Comparison of ENCODE assay signal across 26 cellular contexts in the genomic region with DNA sequence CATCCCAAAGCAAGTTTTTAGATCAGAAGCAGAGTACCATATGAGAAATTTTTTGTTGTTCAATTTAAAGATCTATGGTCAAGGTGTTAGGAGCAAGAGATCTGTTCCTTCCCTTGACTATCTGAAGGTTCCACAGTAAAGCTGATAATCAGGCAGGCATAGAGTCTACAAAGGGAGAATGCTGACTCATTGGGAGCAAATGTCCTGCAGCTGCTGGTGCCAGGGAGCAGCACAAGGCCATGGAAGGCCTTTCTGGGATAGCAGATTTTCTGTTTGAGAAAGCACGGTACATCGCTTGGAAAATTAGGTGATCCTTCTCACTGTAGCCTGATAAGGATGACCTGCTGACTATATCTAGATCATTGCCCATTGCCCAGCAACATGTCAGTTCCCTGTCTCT.
A peak's percentile ranks its signal among the peaks of the same experiment; 100 is the strongest.
DNase-seq lines count a peak whose midpoint lies in the region; ATAC-seq, FAIRE-seq and TF ChIP-seq lines count a peak whose summit lies in the region.
"Had no signal": no experiment of that assay in that cellular context is flagged by ENCODE, and none has a peak within 500 bp of the region (broad histone marks: within the 10 kb centered on the region; RNA-seq: fewer than 3 reads in every experiment).

No MANE protein-coding gene starts in this region.

- peak overlapping the region; percentile 65 for H2AFZ ChIP-seq in endothelial cell of umbilical vein (ENCODE audit: low read depth, low read length)

- dilution Hi-C loops in endothelial cell of umbilical vein (cut with MboI; ENCODE audit: extremely low pct_ligation_motif_present, low sequenced_read_pairs) = no loop called here

- TF ChIP-seq POLR2A in endothelial cell of umbilical vein (IDR thresholded peaks at IDR 0.05; ENCODE audit: low read depth, low read length) = no peak

- CTCF ChIA-PET in endothelial cell of umbilical vein (lab: Charles Lee) = interaction anchor here (1.2 to 2.5 kb wide), 4 partner anchors 313 to 1570 kb away, joined by 3 to 12 read pairs (median 4); no protein-coding TSS in a partner anchor

- FAIRE-seq in endothelial cell of umbilical vein (lab: Jason Lieb, UNC) = peak; percentile 70
- FAIRE-seq: A549, colon, frontal cortex, GM12892 had no signal

- H3K36me3 Mint-ChIP-seq in T-helper 2 cell treated with Interferon-gamma antibody and Interleukin-4, amounts not matched to agents 5 μg/mL and 100 μg/mL, for 36 hours (ENCODE audit: low read depth) = no peaks in the 10 kb centered on the region
- H3K36me3 Mint-ChIP-seq: natural killer cell; stimulated activated naive B cell treated with anti-CD40 and anti-IgM and Interleukin-4, amounts not matched to agents 10 μg/mL and 1 μg/mL and 100 μg/mL, for 72 hours had no signal

- no peaks in the 10 kb centered on the region for H3K9me1 ChIP-seq in endothelial cell of umbilical vein (replicated peaks; ENCODE audit: control insufficient read depth, extremely low read depth, insufficient read depth, low read length)

- intact Hi-C loops in endothelial cell of umbilical vein (cut with micrococcal nuclease) = loop anchor here (5.0 to 10.0 kb wide), 3 partner anchors 544 to 1304 kb away; no protein-coding TSS in a partner anchor

- H3K36me3 ChIP-seq in SJCRH30 = no peaks in the 10 kb centered on the region
- H3K36me3 ChIP-seq in endothelial cell of umbilical vein (ENCODE audit: control insufficient read depth in 2 of 2, extremely low read depth in 1 of 2, insufficient read depth in 2 of 2, low read length in 2 of 2) = no peaks in the 10 kb centered on the region
- H3K36me3 ChIP-seq: HAP-1, WERI-Rb-1 had no signal

- no peaks in the 10 kb centered on the region for H3K79me2 ChIP-seq in endothelial cell of umbilical vein (ENCODE audit: control insufficient read depth, insufficient read depth, low read length)

- H3K4me1 ChIP-seq in SJCRH30 (peaks cover 28% of the 10 kb centered on the region), endothelial cell of umbilical vein (ENCODE audit: control insufficient read depth, extremely low read depth, insufficient read depth, low read length) (peaks cover 40% of the 10 kb centered on the region)
- H3K4me1 ChIP-seq: A549, HAP-1 had no signal

- H3K9me3 ChIP-seq in SJCRH30 (replicated peaks) (no peaks in the 10 kb centered on the region), endothelial cell of umbilical vein (replicated peaks; ENCODE audit: control insufficient read depth, insufficient read depth, low read length) (no peaks in the 10 kb centered on the region)
- H3K9me3 ChIP-seq: A549, HAP-1 had no signal

- H3K27me3 ChIP-seq in SJCRH30 = no peaks in the 10 kb centered on the region
- H3K27me3 ChIP-seq in endothelial cell of umbilical vein (ENCODE audit: control insufficient read depth in 2 of 2, insufficient read depth in 2 of 2, low read length in 2 of 2) = no peaks in the 10 kb centered on the region

- H3K4me3 ChIP-seq in AG10803 (ENCODE audit: low read length) = no peak overlapping the region
- H3K4me3 ChIP-seq in SJCRH30 = no peak overlapping the region
- H3K4me3 ChIP-seq in endothelial cell of umbilical vein (replicated peaks in 1 of 3; ENCODE audit: insufficient read depth in 1 of 3, low read depth in 1 of 3, low read length in 3 of 3) = no peak overlapping the region
- H3K4me3 ChIP-seq: A549, HAP-1 had no signal

- DNase-seq in AG10803 (ENCODE audit: low read depth) (peak; percentile 20), SJCRH30 (peak; percentile 57 to 67), endothelial cell of umbilical vein (ENCODE audit: low read depth, low spot score) (peak; percentile 20), kidney tubule cell (ENCODE audit: low spot score) (peak; percentile 31), NCI-H146 (lab: John Stamatoyannopoulos, UW) (no peak), iPS-NIHi7 (ENCODE audit: extremely low spot score) (no peak)
- DNase-seq in T-helper 2 cell treated with Interferon-gamma antibody and Interleukin-4, amounts not matched to agents 5 μg/mL and 100 μg/mL, for 36 hours (ENCODE audit: low spot score) = no peak
- DNase-seq: activated CD4-positive, alpha-beta T cell treated with anti-CD3 and anti-CD28 coated beads, Interleukin-2, amount 50 U/mL, for 48 hours; anterior cingulate cortex; C1 segment of cervical spinal cord; Kasumi-1; left cardiac atrium; mesenchymal stem cell; natural killer cell; NCI-H1092; stimulated activated CD4-positive, alpha-beta T cell treated with anti-CD3 and anti-CD28 coated beads, Interleukin-1b, Interleukin-23, amount 100 ng/mL, for 48 hours; stimulated activated naive B cell treated with anti-CD40 and anti-IgM and Interleukin-4, amounts not matched to agents 10 μg/mL and 1 μg/mL and 100 μg/mL, for 72 hours; T-helper 17 cell; WERI-Rb-1 had no signal

- POLR2A ChIA-PET in endothelial cell of umbilical vein (lab: Charles Lee) = no interaction called here

- H3K9ac ChIP-seq in endothelial cell of umbilical vein (replicated peaks; ENCODE audit: extremely low read depth, insufficient read depth, low read length) = no peak overlapping the region

- no peak overlapping the region for H3K4me3 Mint-ChIP-seq in T-helper 2 cell treated with Interferon-gamma antibody and Interleukin-4, amounts not matched to agents 5 μg/mL and 100 μg/mL, for 36 hours
- H3K4me3 Mint-ChIP-seq: natural killer cell; stimulated activated naive B cell treated with anti-CD40 and anti-IgM and Interleukin-4, amounts not matched to agents 10 μg/mL and 1 μg/mL and 100 μg/mL, for 72 hours; T-helper 17 cell had no signal

- H3K27ac Mint-ChIP-seq in T-helper 2 cell treated with Interferon-gamma antibody and Interleukin-4, amounts not matched to agents 5 μg/mL and 100 μg/mL, for 36 hours = no peak overlapping the region
- H3K27ac Mint-ChIP-seq: natural killer cell; stimulated activated naive B cell treated with anti-CD40 and anti-IgM and Interleukin-4, amounts not matched to agents 10 μg/mL and 1 μg/mL and 100 μg/mL, for 72 hours; T-helper 17 cell had no signal

- H3K27ac ChIP-seq in SJCRH30 (peak overlapping the region; percentile 44), endothelial cell of umbilical vein (ENCODE audit: insufficient read depth, low read depth, low read length) (no peak overlapping the region)
- H3K27ac ChIP-seq: A549, WERI-Rb-1 had no signal

- no TSS peak for BruUV-seq in endothelial cell of umbilical vein (replicated peaks; lab: Mats Ljungman, UMichigan)

- H3K4me2 ChIP-seq in endothelial cell of umbilical vein (ENCODE audit: insufficient read depth, low read length) = no peak overlapping the region
- H3K4me2 ChIP-seq: A549 had no signal

- no peaks in the 10 kb centered on the region for H3K9me3 Mint-ChIP-seq in T-helper 2 cell treated with Interferon-gamma antibody and Interleukin-4, amounts not matched to agents 5 μg/mL and 100 μg/mL, for 36 hours
- H3K9me3 Mint-ChIP-seq: natural killer cell had no signal

- no peaks in the 10 kb centered on the region for H4K20me1 ChIP-seq in endothelial cell of umbilical vein (replicated peaks; ENCODE audit: control insufficient read depth, extremely low read depth, insufficient read depth, low read length)

- no peaks in the 10 kb centered on the region for H3K4me1 Mint-ChIP-seq in T-helper 2 cell treated with Interferon-gamma antibody and Interleukin-4, amounts not matched to agents 5 μg/mL and 100 μg/mL, for 36 hours (ENCODE audit: low read depth)
- H3K4me1 Mint-ChIP-seq: stimulated activated naive B cell treated with anti-CD40 and anti-IgM and Interleukin-4, amounts not matched to agents 10 μg/mL and 1 μg/mL and 100 μg/mL, for 72 hours had no signal

- TF ChIP-seq CTCF in AG10803 (conservative IDR thresholded peaks at IDR 0.05; ENCODE audit: low read length) = no peak
- TF ChIP-seq CTCF in endothelial cell of umbilical vein (IDR thresholded peaks at IDR 0.05; ENCODE audit: extremely low read depth in 1 of 2, insufficient read depth in 1 of 2, low read depth in 1 of 2, low read length in 2 of 2) = no peak

- H3K27me3 Mint-ChIP-seq in T-helper 2 cell treated with Interferon-gamma antibody and Interleukin-4, amounts not matched to agents 5 μg/mL and 100 μg/mL, for 36 hours (ENCODE audit: low read depth) = no peaks in the 10 kb centered on the region
- H3K27me3 Mint-ChIP-seq: stimulated activated naive B cell treated with anti-CD40 and anti-IgM and Interleukin-4, amounts not matched to agents 10 μg/mL and 1 μg/mL and 100 μg/mL, for 72 hours; T-helper 17 cell had no signal

- no peak for ATAC-seq in HG03342 (IDR thresholded peaks at IDR 0.05; ENCODE audit: unreplicated experiment)
- ATAC-seq: A549; natural killer cell; Panc1; stimulated activated naive B cell treated with anti-CD40 and anti-IgM and Interleukin-4, amounts not matched to agents 10 μg/mL and 1 μg/mL and 100 μg/mL, for 72 hours; T-helper 17 cell had no signal

TF ChIP-seq in endothelial cell of umbilical vein, 7 proteins besides CTCF, POLR2A, EP300 and RAD21:
- TF ChIP-seq FOS (IDR thresholded peaks at IDR 0.05; ENCODE audit: borderline replicate concordance, insufficient read depth, low read length) (peak; percentile 36), EZH2 (IDR thresholded peaks at IDR 0.05; ENCODE audit: borderline replicate concordance, low read depth, low read length, severe bottlenecking) (no peak), JUN (IDR thresholded peaks at IDR 0.05; ENCODE audit: borderline replicate concordance, insufficient read depth, insufficient read length, low read depth) (no peak)
- TF ChIP-seq, protein P1, sequence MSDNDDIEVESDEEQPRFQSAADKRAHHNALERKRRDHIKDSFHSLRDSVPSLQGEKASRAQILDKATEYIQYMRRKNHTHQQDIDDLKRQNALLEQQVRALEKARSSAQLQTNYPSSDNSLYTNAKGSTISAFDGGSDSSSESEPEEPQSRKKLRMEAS (IDR thresholded peaks at IDR 0.05; ENCODE audit: insufficient read depth, insufficient read length) = no peak

Comparison
In these comparisons a context has a peak if more than half of its experiments do, and no peak if none do; other contexts are left out.
1. DNase-seq: peak in AG10803 (single experiment), SJCRH30 (2 of 2), endothelial cell of umbilical vein (single experiment) and kidney tubule cell (single experiment); none in NCI-H146 (single experiment), T-helper 2 cell treated with Interferon-gamma antibody and Interleukin-4, amounts not matched to agents 5 μg/mL and 100 μg/mL, for 36 hours (single experiment) and iPS-NIHi7 (single experiment).